In the genomic region with DNA sequence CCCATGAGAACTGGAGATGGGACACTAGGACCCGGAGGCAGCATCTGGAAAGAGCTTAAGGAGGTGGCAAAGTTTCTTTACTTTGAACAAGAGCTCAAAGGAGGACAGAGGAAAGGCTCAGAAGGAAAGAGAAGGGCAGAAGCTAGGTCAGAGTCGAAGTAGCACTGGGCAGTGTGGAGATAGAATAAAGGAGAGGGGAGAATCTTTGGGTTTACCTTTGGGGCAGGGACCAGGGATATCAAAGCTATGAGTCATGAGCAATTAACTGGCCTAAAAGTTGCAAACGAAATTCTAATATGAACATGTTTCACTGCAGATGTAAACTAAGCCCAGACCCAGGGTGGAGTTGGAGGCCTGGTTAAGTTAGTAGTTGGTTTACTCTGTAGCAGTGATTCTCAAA, we compare ENCODE assay signal across 18 cellular contexts. TPM values are rescaled to one million over a fixed set of nuclear protein-coding genes. Genes with fewer than 3 reads are reported as not detected.
DNase-seq lines count a peak whose midpoint lies in the region; ATAC-seq and TF ChIP-seq lines count a peak whose summit lies in the region.
"Had no signal": no experiment of that assay in that cellular context is flagged by ENCODE, and none has a peak within 500 bp of the region (broad histone marks: within the 10 kb centered on the region; RNA-seq: fewer than 3 reads in every experiment).

No MANE protein-coding gene starts in this region.

- no peak overlapping the region for H2BK12ac ChIP-seq in trophoblast cell (ENCODE audit: low read length)

- no peak overlapping the region for H3K4ac ChIP-seq in trophoblast cell (ENCODE audit: low read depth, low read length)

- H4K12ac ChIP-seq in trophoblast cell (ENCODE audit: low read depth, low read length), result no peak overlapping the region

- no CpG with 5 or more reads among the region's 3 CpGs for WGBS in trophoblast cell (ENCODE audit: extremely low coverage, insufficient coverage, insufficient read length)

- no peak overlapping the region for H3K9ac ChIP-seq in DND-41 (ENCODE audit: low read depth, low read length)
- H3K9ac ChIP-seq in trophoblast cell (ENCODE audit: low read length), result peak overlapping the region; percentile 23
- H3K9ac ChIP-seq: BLaER1, GM23248 had no signal

- H3K18ac ChIP-seq in trophoblast cell (ENCODE audit: low read length), result no peak overlapping the region

- no peak overlapping the region for H4K8ac ChIP-seq in trophoblast cell (ENCODE audit: low read depth, low read length)

- H4K91ac ChIP-seq in trophoblast cell (ENCODE audit: low read depth, low read length), result no peak overlapping the region

- H3K36me3 ChIP-seq in DND-41 (ENCODE audit: insufficient read depth, low read length), result no peaks in the 10 kb centered on the region
- no peaks in the 10 kb centered on the region for H3K36me3 ChIP-seq in RWPE2 (ENCODE audit: low read depth)
- no peaks in the 10 kb centered on the region for H3K36me3 ChIP-seq in trophoblast cell (ENCODE audit: control insufficient read depth in 1 of 2, insufficient read depth in 2 of 2, low read length in 2 of 2)

- H3K79me1 ChIP-seq in trophoblast cell (ENCODE audit: low read length), result no peaks in the 10 kb centered on the region

- no peak overlapping the region for H2BK120ac ChIP-seq in trophoblast cell (ENCODE audit: insufficient read depth, low read length, poor library complexity)

- H3K9me3 ChIP-seq in DND-41 (ENCODE audit: insufficient read depth, low read length, severe bottlenecking), result no peaks in the 10 kb centered on the region
- H3K9me3 ChIP-seq in RWPE2 (ENCODE audit: severe bottlenecking), result no peaks in the 10 kb centered on the region
- H3K9me3 ChIP-seq in trophoblast cell (ENCODE audit: insufficient read depth, low read depth, low read length), result peaks cover 2% of the 10 kb centered on the region
- H3K9me3 ChIP-seq: BLaER1, Caco-2 had no signal

- DNase-seq in DND-41 (no peak), M059J (ENCODE audit: low read depth) (peak; percentile 73), RWPE2 (ENCODE audit: low spot score) (no peak), trophoblast cell (peak in 1 of 2 donors; percentile 27), islet precursor cell (no peak), germinal center (ENCODE audit: low spot score) (no peak), GM19238 (ENCODE audit: insufficient read length, low spot score) (no peak)
- DNase-seq: 8988T; AML-193; Caco-2; CD8-positive, alpha-beta memory T cell; GF-D8; GM23248; H9; HFFc6 had no signal

- no peak for TF ChIP-seq CTCF in DND-41 (IDR thresholded peaks at IDR 0.05; ENCODE audit: borderline replicate concordance, extremely low read depth, low read length, poor library complexity, severe bottlenecking)
- TF ChIP-seq CTCF in RWPE2 (IDR thresholded peaks at IDR 0.05; ENCODE audit: poor library complexity, severe bottlenecking), result no peak

- H3K4me2 ChIP-seq in DND-41 (ENCODE audit: insufficient read depth, low read length) (no peak overlapping the region), trophoblast cell (ENCODE audit: low read length) (no peak overlapping the region)
- H3K4me2 ChIP-seq: BLaER1 had no signal

- H2BK5ac ChIP-seq in trophoblast cell (ENCODE audit: low read depth, low read length, poor library complexity), result no peak overlapping the region

- no peak for ATAC-seq in DND-41 (ENCODE audit: insufficient read depth, low read depth)
- ATAC-seq in RWPE2 (ENCODE audit: low read depth), result peak; percentile 78
- ATAC-seq: K562 had no signal

- H3K79me2 ChIP-seq in DND-41 (ENCODE audit: insufficient read depth, low read length) (no peaks in the 10 kb centered on the region), trophoblast cell (ENCODE audit: control insufficient read depth, insufficient read depth, low read length, poor library complexity) (no peaks in the 10 kb centered on the region)

- H3K23ac ChIP-seq in trophoblast cell (ENCODE audit: low read length), result no peak overlapping the region

- H2AFZ ChIP-seq in DND-41 (ENCODE audit: low read depth, low read length) (no peak overlapping the region), trophoblast cell (ENCODE audit: insufficient read depth, low read length, poor library complexity) (no peak overlapping the region)
- H2AFZ ChIP-seq: GM23248 had no signal

- H3K27me3 ChIP-seq in DND-41 (ENCODE audit: insufficient read depth, low read length, poor library complexity) (no peaks in the 10 kb centered on the region), RWPE2 (ENCODE audit: insufficient read depth, poor library complexity, severe bottlenecking) (no peaks in the 10 kb centered on the region), trophoblast cell (ENCODE audit: insufficient read depth, low read length) (no peaks in the 10 kb centered on the region)
- H3K27me3 ChIP-seq: BLaER1 had no signal

- no peak overlapping the region for H3K4me3 ChIP-seq in DND-41 (ENCODE audit: low read depth in 1 of 2, low read length in 2 of 2)
- no peak overlapping the region for H3K4me3 ChIP-seq in RWPE2 (ENCODE audit: severe bottlenecking)
- H3K4me3 ChIP-seq in trophoblast cell (ENCODE audit: low read depth, low read length), result no peak overlapping the region
- H3K4me3 ChIP-seq: BLaER1, GM23248, K562 had no signal

- H3K4me1 ChIP-seq in DND-41 (ENCODE audit: insufficient read depth, low read length) (peaks cover 59% of the 10 kb centered on the region), RWPE2 (ENCODE audit: insufficient read depth, poor library complexity, severe bottlenecking) (peaks cover 14% of the 10 kb centered on the region), trophoblast cell (ENCODE audit: control insufficient read depth in 1 of 2, insufficient read depth in 2 of 2, low read length in 2 of 2) (no peaks in the 10 kb centered on the region)
- H3K4me1 ChIP-seq: BLaER1 had no signal

- H3K14ac ChIP-seq in trophoblast cell (ENCODE audit: low read length), result no peak overlapping the region

- no peak overlapping the region for H2AK5ac ChIP-seq in trophoblast cell (ENCODE audit: low read length)

- no peaks in the 10 kb centered on the region for H4K20me1 ChIP-seq in DND-41 (ENCODE audit: insufficient read depth, low read length)
- H4K20me1 ChIP-seq: BLaER1 had no signal

- H3K27ac ChIP-seq in DND-41 (ENCODE audit: low read length), result peak overlapping the region; percentile 29; the same call in 1 of the 2 replicates
- no peak overlapping the region for H3K27ac ChIP-seq in RWPE2 (ENCODE audit: poor library complexity, severe bottlenecking)
- no peak overlapping the region for H3K27ac ChIP-seq in trophoblast cell (ENCODE audit: low read depth, low read length)
- H3K27ac ChIP-seq: BLaER1, GM23248, HL-60 had no signal

RNA-seq across cellular contexts. Expression of a gene that starts 24.8 kb away (rescaled TPM):
- 109 and 141 TPM in 2 replicates for total RNA-seq in M059J (2014; rRNA removed; shearing (Covaris generic))
- 9.6 and 10.1 TPM in 2 replicates for polyA plus RNA-seq in trophoblast cell (2013)
